In the genomic region with DNA sequence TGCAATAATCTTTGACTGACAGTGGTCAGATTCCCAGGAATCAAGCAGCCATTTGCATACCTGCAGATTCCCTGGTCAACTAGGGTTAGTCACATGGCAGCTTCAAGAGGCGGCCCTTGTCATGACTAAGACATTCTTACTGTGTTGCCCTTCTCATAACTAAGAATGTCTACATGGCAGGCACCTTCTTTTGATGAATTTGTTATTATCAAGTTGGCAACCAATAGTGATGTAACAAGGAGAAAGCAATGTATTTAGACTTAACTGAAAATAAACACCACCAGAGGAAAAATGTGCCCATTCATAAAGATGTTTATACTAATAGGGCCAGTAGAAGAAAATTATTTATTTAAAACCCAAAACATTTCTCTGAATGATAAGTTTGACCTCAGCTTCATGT, we compare ENCODE assay signal across 1 cellular context.
TF ChIP-seq lines count a peak whose summit lies in the region.

No MANE protein-coding gene starts in this region.

TF ChIP-seq in GM23338, 12 proteins besides CTCF, POLR2A, EP300 and RAD21 (continued from another document):
- TF ChIP-seq, protein P1, sequence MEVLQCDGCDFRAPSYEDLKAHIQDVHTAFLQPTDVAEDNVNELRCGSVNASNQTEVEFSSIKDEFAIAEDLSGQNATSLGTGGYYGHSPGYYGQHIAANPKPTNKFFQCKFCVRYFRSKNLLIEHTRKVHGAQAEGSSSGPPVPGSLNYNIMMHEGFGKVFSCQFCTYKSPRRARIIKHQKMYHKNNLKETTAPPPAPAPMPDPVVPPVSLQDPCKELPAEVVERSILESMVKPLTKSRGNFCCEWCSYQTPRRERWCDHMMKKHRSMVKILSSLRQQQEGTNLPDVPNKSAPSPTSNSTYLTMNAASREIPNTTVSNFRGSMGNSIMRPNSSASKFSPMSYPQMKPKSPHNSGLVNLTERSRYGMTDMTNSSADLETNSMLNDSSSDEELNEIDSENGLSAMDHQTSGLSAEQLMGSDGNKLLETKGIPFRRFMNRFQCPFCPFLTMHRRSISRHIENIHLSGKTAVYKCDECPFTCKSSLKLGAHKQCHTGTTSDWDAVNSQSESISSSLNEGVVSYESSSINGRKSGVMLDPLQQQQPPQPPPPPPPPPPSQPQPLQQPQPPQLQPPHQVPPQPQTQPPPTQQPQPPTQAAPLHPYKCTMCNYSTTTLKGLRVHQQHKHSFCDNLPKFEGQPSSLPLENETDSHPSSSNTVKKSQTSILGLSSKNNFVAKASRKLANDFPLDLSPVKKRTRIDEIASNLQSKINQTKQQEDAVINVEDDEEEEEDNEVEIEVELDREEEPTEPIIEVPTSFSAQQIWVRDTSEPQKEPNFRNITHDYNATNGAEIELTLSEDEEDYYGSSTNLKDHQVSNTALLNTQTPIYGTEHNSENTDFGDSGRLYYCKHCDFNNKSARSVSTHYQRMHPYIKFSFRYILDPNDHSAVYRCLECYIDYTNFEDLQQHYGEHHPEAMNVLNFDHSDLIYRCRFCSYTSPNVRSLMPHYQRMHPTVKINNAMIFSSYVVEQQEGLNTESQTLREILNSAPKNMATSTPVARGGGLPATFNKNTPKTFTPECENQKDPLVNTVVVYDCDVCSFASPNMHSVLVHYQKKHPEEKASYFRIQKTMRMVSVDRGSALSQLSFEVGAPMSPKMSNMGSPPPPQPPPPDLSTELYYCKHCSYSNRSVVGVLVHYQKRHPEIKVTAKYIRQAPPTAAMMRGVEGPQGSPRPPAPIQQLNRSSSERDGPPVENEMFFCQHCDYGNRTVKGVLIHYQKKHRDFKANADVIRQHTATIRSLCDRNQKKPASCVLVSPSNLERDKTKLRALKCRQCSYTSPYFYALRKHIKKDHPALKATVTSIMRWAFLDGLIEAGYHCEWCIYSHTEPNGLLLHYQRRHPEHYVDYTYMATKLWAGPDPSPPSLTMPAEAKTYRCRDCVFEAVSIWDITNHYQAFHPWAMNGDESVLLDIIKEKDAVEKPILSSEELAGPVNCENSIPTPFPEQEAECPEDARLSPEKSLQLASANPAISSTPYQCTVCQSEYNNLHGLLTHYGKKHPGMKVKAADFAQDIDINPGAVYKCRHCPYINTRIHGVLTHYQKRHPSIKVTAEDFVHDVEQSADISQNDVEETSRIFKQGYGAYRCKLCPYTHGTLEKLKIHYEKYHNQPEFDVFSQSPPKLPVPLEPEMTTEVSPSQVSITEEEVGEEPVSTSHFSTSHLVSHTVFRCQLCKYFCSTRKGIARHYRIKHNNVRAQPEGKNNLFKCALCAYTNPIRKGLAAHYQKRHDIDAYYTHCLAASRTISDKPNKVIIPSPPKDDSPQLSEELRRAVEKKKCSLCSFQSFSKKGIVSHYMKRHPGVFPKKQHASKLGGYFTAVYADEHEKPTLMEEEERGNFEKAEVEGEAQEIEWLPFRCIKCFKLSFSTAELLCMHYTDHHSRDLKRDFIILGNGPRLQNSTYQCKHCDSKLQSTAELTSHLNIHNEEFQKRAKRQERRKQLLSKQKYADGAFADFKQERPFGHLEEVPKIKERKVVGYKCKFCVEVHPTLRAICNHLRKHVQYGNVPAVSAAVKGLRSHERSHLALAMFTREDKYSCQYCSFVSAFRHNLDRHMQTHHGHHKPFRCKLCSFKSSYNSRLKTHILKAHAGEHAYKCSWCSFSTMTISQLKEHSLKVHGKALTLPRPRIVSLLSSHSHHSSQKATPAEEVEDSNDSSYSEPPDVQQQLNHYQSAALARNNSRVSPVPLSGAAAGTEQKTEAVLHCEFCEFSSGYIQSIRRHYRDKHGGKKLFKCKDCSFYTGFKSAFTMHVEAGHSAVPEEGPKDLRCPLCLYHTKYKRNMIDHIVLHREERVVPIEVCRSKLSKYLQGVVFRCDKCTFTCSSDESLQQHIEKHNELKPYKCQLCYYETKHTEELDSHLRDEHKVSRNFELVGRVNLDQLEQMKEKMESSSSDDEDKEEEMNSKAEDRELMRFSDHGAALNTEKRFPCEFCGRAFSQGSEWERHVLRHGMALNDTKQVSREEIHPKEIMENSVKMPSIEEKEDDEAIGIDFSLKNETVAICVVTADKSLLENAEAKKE (CRISPR knock-in tag; IDR thresholded peaks at IDR 0.05), result no peak
TF ChIP-seq in GM23338: peak in this region for 0.
